9 cellular contexts compared by ENCODE assay signal in the genomic region with DNA sequence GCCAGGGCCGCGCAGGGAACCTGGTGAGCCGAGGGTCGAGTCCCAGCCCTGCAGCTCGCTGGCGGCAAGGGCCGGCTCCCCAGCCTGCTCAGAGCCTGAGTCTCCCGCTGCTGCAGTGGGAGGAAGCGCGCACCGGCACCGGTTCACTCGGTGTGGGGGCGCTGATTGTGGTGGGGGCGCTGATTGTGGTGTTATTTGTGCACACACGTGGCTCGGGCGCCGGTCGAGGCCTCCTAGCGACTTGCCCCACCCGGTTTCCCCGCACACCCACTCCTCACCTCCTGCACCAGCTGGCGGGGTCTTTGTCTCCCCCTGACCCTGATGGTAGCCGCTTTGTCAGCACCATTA.
DNase-seq lines count a peak whose midpoint lies in the region; ATAC-seq and TF ChIP-seq lines count a peak whose summit lies in the region.
"Had no signal": no experiment of that assay in that cellular context is flagged by ENCODE, and none has a peak within 500 bp of the region (broad histone marks: within the 10 kb centered on the region; RNA-seq: fewer than 3 reads in every experiment).

No MANE protein-coding gene starts in this region.

- intact Hi-C loops in esophagus muscularis mucosa (cut with DNase I), result loop anchor here (2.0 to 10.0 kb wide), 3 partner anchors 267 to 693 kb away; a partner anchor contains a TSS

- H3F3A ChIP-seq in smooth muscle cell (ENCODE audit: low read depth), result no peaks in the 10 kb centered on the region

- H3K4me1 Mint-ChIP-seq in stimulated activated memory B cell treated with anti-CD40 and anti-IgM and Interleukin-4, amounts not matched to agents 10 μg/mL and 1 μg/mL and 100 μg/mL, for 72 hours, result peaks cover 9% of the 10 kb centered on the region

- no peak overlapping the region for H3K9ac ChIP-seq in smooth muscle cell (ENCODE audit: low read depth)

- DNase-seq in esophagus muscularis mucosa (ENCODE audit: extremely low spot score) (no peak), smooth muscle cell (lab: John Stamatoyannopoulos, UW; ENCODE audit: unreplicated experiment) (no peak), RKO (ENCODE audit: low spot score) (no peak)
- DNase-seq in NK-92 treated with Interleukin-12 subunit alpha and Interleukin-12 subunit beta, amount 100 ng/mL, for 24 hours (lab: John Stamatoyannopoulos, UW), result no peak

- H3K27ac Mint-ChIP-seq in stimulated activated memory B cell treated with anti-CD40 and anti-IgM and Interleukin-4, amounts not matched to agents 10 μg/mL and 1 μg/mL and 100 μg/mL, for 72 hours, result no peak overlapping the region

- H3K79me2 ChIP-seq in smooth muscle cell (ENCODE audit: low read depth), result no peaks in the 10 kb centered on the region

- no peak for TF ChIP-seq EP300 in esophagus muscularis mucosa (IDR thresholded peaks at IDR 0.05)

- H3K9me3 ChIP-seq in esophagus muscularis mucosa, result no peaks in the 10 kb centered on the region
- H3K9me3 ChIP-seq in smooth muscle cell (replicated peaks; ENCODE audit: low read depth), result no peaks in the 10 kb centered on the region
- H3K9me3 ChIP-seq: upper lobe of left lung had no signal

- H3K36me3 ChIP-seq in esophagus muscularis mucosa, result no peaks in the 10 kb centered on the region
- no peaks in the 10 kb centered on the region for H3K36me3 ChIP-seq in smooth muscle cell (ENCODE audit: low read depth)
- H3K36me3 ChIP-seq: upper lobe of left lung had no signal

- peak overlapping the region; percentile 79 for H2AFZ ChIP-seq in smooth muscle cell (ENCODE audit: low read depth)

- peak; percentile 19 for ATAC-seq in GM21526 (IDR thresholded peaks at IDR 0.05; ENCODE audit: low FRiP score, unreplicated experiment)
- ATAC-seq in HG03442 (IDR thresholded peaks at IDR 0.05; ENCODE audit: unreplicated experiment), result peak; percentile 21
- no peak for ATAC-seq in stimulated activated memory B cell treated with anti-CD40 and anti-IgM and Interleukin-4, amounts not matched to agents 10 μg/mL and 1 μg/mL and 100 μg/mL, for 72 hours

- H3K36me3 Mint-ChIP-seq in stimulated activated memory B cell treated with anti-CD40 and anti-IgM and Interleukin-4, amounts not matched to agents 10 μg/mL and 1 μg/mL and 100 μg/mL, for 72 hours, result no peaks in the 10 kb centered on the region

- TF ChIP-seq CTCF in esophagus muscularis mucosa (IDR thresholded peaks at IDR 0.05) (no peak), smooth muscle cell (IDR thresholded peaks at IDR 0.05; ENCODE audit: borderline replicate concordance, insufficient read depth, poor library complexity, severe bottlenecking) (no peak)

- peaks cover 0 to 56% (median 0%) of the 10 kb centered on the region in 4 donors for H3K27me3 ChIP-seq in esophagus muscularis mucosa
- no peaks in the 10 kb centered on the region for H3K27me3 ChIP-seq in smooth muscle cell (ENCODE audit: low read depth)

- peak overlapping the region; percentile 47 to 64 (median 54) for H3K4me3 ChIP-seq in esophagus muscularis mucosa
- peak overlapping the region; percentile 63 for H3K4me3 ChIP-seq in smooth muscle cell

- no peaks in the 10 kb centered on the region for H3K9me3 Mint-ChIP-seq in stimulated activated memory B cell treated with anti-CD40 and anti-IgM and Interleukin-4, amounts not matched to agents 10 μg/mL and 1 μg/mL and 100 μg/mL, for 72 hours
- H3K9me3 Mint-ChIP-seq: neural crest cell had no signal

- no peak for TF ChIP-seq POLR2A in esophagus muscularis mucosa (IDR thresholded peaks at IDR 0.05; ENCODE audit: low read depth)

- H3K27ac ChIP-seq in esophagus muscularis mucosa (replicated peaks in 1 of 4), result no peak overlapping the region
- H3K27ac ChIP-seq in smooth muscle cell (ENCODE audit: low read depth), result no peak overlapping the region
- H3K27ac ChIP-seq: upper lobe of left lung had no signal

- no peak overlapping the region for H3K4me3 Mint-ChIP-seq in stimulated activated memory B cell treated with anti-CD40 and anti-IgM and Interleukin-4, amounts not matched to agents 10 μg/mL and 1 μg/mL and 100 μg/mL, for 72 hours

- whole genome bisulfite sequencing in esophagus muscularis mucosa, result 38% methylated on average over 14 of the region's 25 CpGs
- WGBS in smooth muscle cell (ENCODE audit: low lambda C conversion rate), result 45% methylated on average over 20 of the region's 25 CpGs

- peaks cover 5 to 12% (median 11%) of the 10 kb centered on the region in 4 donors for H3K4me1 ChIP-seq in esophagus muscularis mucosa
- peaks cover 3% of the 10 kb centered on the region for H3K4me1 ChIP-seq in smooth muscle cell (ENCODE audit: low read depth)

- H3K27me3 Mint-ChIP-seq in stimulated activated memory B cell treated with anti-CD40 and anti-IgM and Interleukin-4, amounts not matched to agents 10 μg/mL and 1 μg/mL and 100 μg/mL, for 72 hours, result peaks cover 59% of the 10 kb centered on the region

- no peaks in the 10 kb centered on the region for H4K20me1 ChIP-seq in smooth muscle cell (ENCODE audit: low read depth)

- peak overlapping the region; percentile 95 for H3K4me2 ChIP-seq in smooth muscle cell
